ENCODE assay signal across 11 cellular contexts in genomic region chr20:52193133-52193532, GRCh38. TPM values are rescaled to one million over a fixed set of nuclear protein-coding genes. Genes with fewer than 3 reads are reported as not detected.
DNase-seq lines count a peak whose midpoint lies in the region; ATAC-seq, FAIRE-seq and TF ChIP-seq lines count a peak whose summit lies in the region.
"Had no signal": no experiment of that assay in that cellular context is flagged by ENCODE, and none has a peak within 500 bp of the region (broad histone marks: within the 10 kb centered on the region; RNA-seq: fewer than 3 reads in every experiment).

No MANE protein-coding gene starts in this region.

- no peaks in the 10 kb centered on the region for H3K36me3 Mint-ChIP-seq in astrocyte (ENCODE audit: low read depth, unreplicated experiment)

- peaks cover 16% of the 10 kb centered on the region; the same call in 2 of the 3 replicates for H3K4me1 ChIP-seq in A549
- H3K4me1 ChIP-seq in astrocyte (ENCODE audit: insufficient read depth, low read length), result peaks cover 8% of the 10 kb centered on the region

- POLR2A ChIA-PET in A549 (lab: Yijun Ruan, JAX), result no interaction called here

- H3K9me3 Mint-ChIP-seq in astrocyte (ENCODE audit: unreplicated experiment), result no peaks in the 10 kb centered on the region

- H3K79me2 ChIP-seq in astrocyte (ENCODE audit: insufficient read depth, low read length), result peaks cover 28% of the 10 kb centered on the region

- FAIRE-seq in A549 (lab: Jason Lieb, UNC), result no peak
- FAIRE-seq in astrocyte (lab: Jason Lieb, UNC), result no peak
- FAIRE-seq: D721Med, endometrium had no signal

- peaks cover 1% of the 10 kb centered on the region for H3K27me3 ChIP-seq in astrocyte (ENCODE audit: insufficient read depth, low read length)

- H3K4me1 Mint-ChIP-seq in astrocyte (ENCODE audit: low read depth, unreplicated experiment), result no peaks in the 10 kb centered on the region

- TF ChIP-seq CTCF in A549 (IDR thresholded peaks at IDR 0.05), result no peak
- no peak for TF ChIP-seq CTCF in astrocyte (IDR thresholded peaks at IDR 0.05; ENCODE audit: insufficient read depth, low read depth, low read length)

- no peak for ATAC-seq in A549
- no peak for ATAC-seq in GM18502 (IDR thresholded peaks at IDR 0.05; ENCODE audit: poor library complexity, unreplicated experiment)

- no peak overlapping the region for H3K27ac Mint-ChIP-seq in astrocyte (ENCODE audit: unreplicated experiment)

- H3K4me2 ChIP-seq in A549 (peak overlapping the region; percentile 96), astrocyte (ENCODE audit: low read length) (no peak overlapping the region)

- 4% methylated on average over 1 of the region's 1 CpG for WGBS in A549 (ENCODE audit: missing lambda C conversion rate)

- no peak for TF ChIP-seq POLR2A in A549 (IDR thresholded peaks at IDR 0.05; ENCODE audit: low read length)

- DNase-seq in A549 (ENCODE audit: low read depth in 1 of 2, low spot score in 1 of 2) (no peak), COLO668 (lab: John Stamatoyannopoulos, UW; ENCODE audit: unreplicated experiment) (peak; percentile 57), NCI-H2196 (lab: John Stamatoyannopoulos, UW; ENCODE audit: unreplicated experiment) (peak; percentile 48), astrocyte (ENCODE audit: low read depth) (no peak), COLO829 (ENCODE audit: low spot score) (no peak), HT-29 (ENCODE audit: low spot score) (no peak), SKM-1 (lab: John Stamatoyannopoulos, UW; ENCODE audit: unreplicated experiment) (no peak)
- DNase-seq: amniotic stem cell had no signal

- peak overlapping the region in 1 of 2 experiments; percentile 100; a peak in 3 of 6 replicates for H3K27ac ChIP-seq in A549
- no peak overlapping the region for H3K27ac ChIP-seq in astrocyte (ENCODE audit: low read depth, low read length)

- TF ChIP-seq EP300 in A549 (IDR thresholded peaks at IDR 0.05), result no peak

- CTCF ChIA-PET in A549 (lab: Yijun Ruan, JAX), result no interaction called here

- no peaks in the 10 kb centered on the region for H3K36me3 ChIP-seq in astrocyte (ENCODE audit: insufficient read depth, low read length)

- H2AFZ ChIP-seq in astrocyte (ENCODE audit: low read depth, low read length), result no peak overlapping the region

- H4K20me1 ChIP-seq in astrocyte (ENCODE audit: insufficient read depth, low read length), result peaks cover 7% of the 10 kb centered on the region

- H3K4me3 Mint-ChIP-seq in astrocyte (ENCODE audit: unreplicated experiment), result peak overlapping the region; percentile 91

- no peaks in the 10 kb centered on the region for H3K27me3 Mint-ChIP-seq in astrocyte (ENCODE audit: low read depth, unreplicated experiment)

- TF ChIP-seq RAD21 in A549 (conservative IDR thresholded peaks at IDR 0.05 in 1 of 2, IDR thresholded peaks at IDR 0.05 in 1 of 2), result no peak

- no peak overlapping the region for H3K9ac ChIP-seq in astrocyte (ENCODE audit: low read length)

- no peaks in the 10 kb centered on the region for H3K9me3 ChIP-seq in A549
- H3K9me3 ChIP-seq in astrocyte (ENCODE audit: insufficient read depth, low read depth, low read length), result no peaks in the 10 kb centered on the region

- H3K4me3 ChIP-seq in A549 (no peak overlapping the region), astrocyte (ENCODE audit: insufficient read depth, low read depth, low read length) (no peak overlapping the region)

TF ChIP-seq in A549, 52 proteins besides CTCF, POLR2A, EP300 and RAD21:
- TF ChIP-seq HOXB13 (CRISPR knock-in tag; IDR thresholded peaks at IDR 0.05; ENCODE audit: low read depth), result no peak
- no peak for TF ChIP-seq FOXS1 (CRISPR knock-in tag; IDR thresholded peaks at IDR 0.05)
- no peak for TF ChIP-seq TP53 (CRISPR knock-in tag; IDR thresholded peaks at IDR 0.05)
- TF ChIP-seq HDAC2 (IDR thresholded peaks at IDR 0.05), result no peak
- no peak for TF ChIP-seq KDM5A (IDR thresholded peaks at IDR 0.05)
- no peak for TF ChIP-seq PHF8 (IDR thresholded peaks at IDR 0.05; ENCODE audit: borderline replicate concordance, low read depth)
- no peak for TF ChIP-seq HEYL (CRISPR knock-in tag; IDR thresholded peaks at IDR 0.05)
- TF ChIP-seq EHF (CRISPR knock-in tag; IDR thresholded peaks at IDR 0.05), result no peak
- TF ChIP-seq RCOR1 (IDR thresholded peaks at IDR 0.05; ENCODE audit: low read depth, low read length), result no peak
TF ChIP-seq in A549: peak in this region for 0.

RNA-seq across cellular contexts. Expression of gene ZFP64, which starts 1.6 kb away (rescaled TPM):
- polyA plus RNA-seq in A549 (2011; rRNA removed) (22.0 and 24.7 TPM in 2 replicates), A549 (2017; fragmentation: RNase III; extraction: RNeasy Plus Mini Kit Qiagen cat#74134 plus additional on column Dnase treatment) (13.8 to 16.1 TPM (median 14.4 TPM) in 3 replicates)
- polyA plus RNA-seq in A549 (2012; cell fraction: cytosol; rRNA removed), result 24.3 and 26.1 TPM in 2 replicates
- 18.0 and 21.3 TPM in 2 replicates for polyA plus RNA-seq in A549 (2012; cell fraction: nucleus; rRNA removed)
- polyA minus RNA-seq in A549 (2011; rRNA and poly(A)+ RNA removed), result 53.4 and 64.8 TPM in 2 replicates
- 20.3 TPM in 2 replicates for total RNA-seq in astrocyte
- 16.5 and 22.2 TPM in 2 replicates for total RNA-seq in HT-29 (2014; rRNA removed; shearing (Covaris generic))

Comparison
In these comparisons a context has a peak if more than half of its experiments do, and no peak if none do; other contexts are left out.
1. DNase-seq: peak in COLO668 (single experiment) and NCI-H2196 (single experiment); none in A549 (0 of 2), astrocyte (single experiment), COLO829 (single experiment), HT-29 (single experiment) and SKM-1 (single experiment).